Comparison of ENCODE assay signal across 26 cellular contexts in genomic region chr12:68268971-68269370, GRCh38. TPM values are rescaled to one million over a fixed set of nuclear protein-coding genes. Genes with fewer than 3 reads are reported as not detected.
"Had no signal": no experiment of that assay in that cellular context is flagged by ENCODE, and none has a peak within 500 bp of the region (broad histone marks: within the 10 kb centered on the region; RNA-seq: fewer than 3 reads in every experiment).

No MANE protein-coding gene starts in this region.

- H3K27me3 ChIP-seq: adrenal gland, breast epithelium, MG63, SJSA1 had no signal

- H3K4me2 ChIP-seq: KMS-11 had no signal

- H3K27ac Mint-ChIP-seq: activated CD8-positive, alpha-beta T cell treated with anti-CD3 and anti-CD28 coated beads for 36 hours; activated naive CD4-positive, alpha-beta T cell treated with anti-CD3 and anti-CD28 coated beads for 36 hours; activated naive CD8-positive, alpha-beta T cell had no signal

- H3K4me3 ChIP-seq: adrenal gland, breast epithelium, MG63, SJSA1 had no signal

- ATAC-seq: PC-3 had no signal

- H3K4me3 Mint-ChIP-seq: activated CD8-positive, alpha-beta T cell treated with anti-CD3 and anti-CD28 coated beads for 36 hours; activated naive CD4-positive, alpha-beta T cell treated with anti-CD3 and anti-CD28 coated beads for 36 hours; activated naive CD8-positive, alpha-beta T cell had no signal

- H3K4me1 ChIP-seq: adrenal gland, breast epithelium, SJSA1 had no signal

- H3K9me3 ChIP-seq: adrenal gland, breast epithelium, MG63, SJSA1 had no signal

- H3K36me3 ChIP-seq: adrenal gland, breast epithelium, MG63, SJSA1 had no signal

- H3K9ac ChIP-seq: KMS-11 had no signal

- H3K27ac ChIP-seq: adrenal gland, breast epithelium, KMS-11, SJSA1, VCaP had no signal

- H3K9me3 Mint-ChIP-seq: activated CD8-positive, alpha-beta T cell treated with anti-CD3 and anti-CD28 coated beads for 36 hours; activated naive CD4-positive, alpha-beta T cell treated with anti-CD3 and anti-CD28 coated beads for 36 hours had no signal

- H3K36me3 Mint-ChIP-seq: activated naive CD8-positive, alpha-beta T cell had no signal

- DNase-seq: activated CD4-positive, CD25-positive, alpha-beta regulatory T cell; activated CD8-positive, alpha-beta memory T cell treated with anti-CD3 and anti-CD28 coated beads, Interleukin-2, amount 50 U/mL, for 4 hours; activated gamma-delta T cell; activated naive CD4-positive, alpha-beta T cell treated with anti-CD3 and anti-CD28 coated beads for 36 hours; activated T-cell treated with anti-CD3 and anti-CD28 coated beads, Interleukin-2, amount 50 U/mL, for 1 hour; adrenal gland; anterior cingulate cortex; caudate nucleus; MG63; MV-4-11; NCI-H1092 treated with DMSO at 0.1 percent for 48 hours; NCI-H1417 treated with DMSO at 0.1 percent for 48 hours; NCI-H1694; NCI-H2029 treated with DMSO at 0.1 percent for 48 hours; NCI-H345; NCI-H524; PC-3; SHP77 had no signal

RNA-seq across cellular contexts. Expression of gene IL22, which starts 15.6 kb away (rescaled TPM):
- total RNA-seq: activated CD8-positive, alpha-beta T cell treated with anti-CD3 and anti-CD28 coated beads for 36 hours; adrenal gland; breast epithelium; PC-3; SJSA1; T-helper 2 cell treated with Interferon-gamma antibody and Interleukin-4, amounts not matched to agents 100 ng/mL and 5 ng/mL, for 36 hours had no signal
- polyA plus RNA-seq: adrenal gland had no signal

RNA-seq across cellular contexts. Expression of gene IL26, which starts 43.4 kb away (rescaled TPM):
- total RNA-seq: activated CD8-positive, alpha-beta T cell treated with anti-CD3 and anti-CD28 coated beads for 36 hours; adrenal gland; breast epithelium; cerebellum; PC-3; SJSA1 had no signal
- polyA plus RNA-seq: adrenal gland had no signal
